In genomic region chr15:66014639-66015182, GRCh38 we compare ENCODE assay signal across 9 cellular contexts.
"Had no signal": no experiment of that assay in that cellular context is flagged by ENCODE, and none has a peak within 500 bp of the region (broad histone marks: within the 10 kb centered on the region; RNA-seq: fewer than 3 reads in every experiment).

No MANE protein-coding gene starts in this region.

- H3K27me3 ChIP-seq: tibial nerve had no signal

- H3K9me3 ChIP-seq: lower lobe of right lung, neutrophil had no signal

- H3K4me3 ChIP-seq: lower lobe of right lung, skin epidermis, tibial nerve had no signal

- DNase-seq: activated naive CD4-positive, alpha-beta T cell treated with anti-CD3 and anti-CD28 coated beads for 36 hours; central memory CD4-positive, alpha-beta T cell; cortex of kidney; effector CD8-positive, alpha-beta T cell; lower lobe of right lung; naive thymus-derived CD4-positive, alpha-beta T cell had no signal

- H3K27ac ChIP-seq: lower lobe of right lung, neutrophil, skin epidermis, tibial nerve had no signal

- H3K4me1 ChIP-seq: lower lobe of right lung, tibial nerve had no signal

- ATAC-seq: lower lobe of right lung; naive thymus-derived CD4-positive, alpha-beta T cell had no signal

- H3K36me3 ChIP-seq: lower lobe of right lung, neutrophil, tibial nerve had no signal
